In genomic region chr13:51839711-51840110, GRCh38 we compare ENCODE assay signal across 24 cellular contexts. TPM values are rescaled to one million over a fixed set of nuclear protein-coding genes. Genes with fewer than 3 reads are reported as not detected.
"Had no signal": no experiment of that assay in that cellular context is flagged by ENCODE, and none has a peak within 500 bp of the region (broad histone marks: within the 10 kb centered on the region; RNA-seq: fewer than 3 reads in every experiment).

No MANE protein-coding gene starts in this region.

- H3K27ac Mint-ChIP-seq: activated naive CD4-positive, alpha-beta T cell treated with anti-CD3 and anti-CD28 coated beads for 36 hours; dendritic cell treated with granulocyte-macrophage colony-stimulating factor and Interleukin-4, amounts not matched to agents 40 ng/mL and 50 ng/mL, for 4 days; memory B cell; natural killer cell treated with Interleukin-12 subunit alpha and Interleukin-12 subunit beta and Interleukin-15 and Interleukin-18, amount 100 ng/mL, for 72 hours; T-helper 1 cell treated with Interleukin-12 subunit alpha and Interleukin-12 subunit beta and Interleukin-4 antibody, amounts not matched to agents 30 μg/mL and 1 μg/mL, for 36 hours had no signal

- H3K27me3 ChIP-seq: cardiac muscle cell, heart right ventricle, sigmoid colon, upper lobe of right lung had no signal

- H3K36me3 Mint-ChIP-seq: memory B cell; natural killer cell treated with Interleukin-12 subunit alpha and Interleukin-12 subunit beta and Interleukin-15 and Interleukin-18, amount 100 ng/mL, for 72 hours had no signal

- DNase-seq: activated CD4-positive, alpha-beta T cell treated with anti-CD3 and anti-CD28 coated beads for 1 hour; activated CD8-positive, alpha-beta memory T cell treated with anti-CD3 and anti-CD28 coated beads, Interleukin-2, amount 50 U/mL, for 48 hours; activated effector memory CD4-positive, alpha-beta T cell treated with Interleukin-2 at 50 U/mL for 16 hours; activated naive CD4-positive, alpha-beta T cell treated with anti-CD3 and anti-CD28 coated beads for 36 hours; activated T-cell treated with anti-CD3 and anti-CD28 coated beads, Interleukin-2, amount 50 U/mL, for 48 hours; effector CD4-positive, alpha-beta T cell; heart right ventricle; nucleus accumbens; posterior cingulate gyrus; sigmoid colon; stimulated activated CD4-positive, alpha-beta T cell treated with anti-CD3 and anti-CD28 coated beads, Interleukin-4, amount 100 ng/mL, for 24 hours; stimulated activated naive CD4-positive, alpha-beta T cell treated with Interleukin-2 at 50 U/mL for 16 hours; T1000; upper lobe of right lung had no signal

- H3K4me1 ChIP-seq: upper lobe of right lung had no signal

- H3K4me3 Mint-ChIP-seq: activated naive CD4-positive, alpha-beta T cell treated with anti-CD3 and anti-CD28 coated beads for 36 hours; dendritic cell treated with granulocyte-macrophage colony-stimulating factor and Interleukin-4, amounts not matched to agents 40 ng/mL and 50 ng/mL, for 4 days; memory B cell; natural killer cell treated with Interleukin-12 subunit alpha and Interleukin-12 subunit beta and Interleukin-15 and Interleukin-18, amount 100 ng/mL, for 72 hours; T-helper 1 cell treated with Interleukin-12 subunit alpha and Interleukin-12 subunit beta and Interleukin-4 antibody, amounts not matched to agents 30 μg/mL and 1 μg/mL, for 36 hours had no signal

- ATAC-seq: natural killer cell treated with Interleukin-12 subunit alpha and Interleukin-12 subunit beta and Interleukin-15 and Interleukin-18, amount 100 ng/mL, for 72 hours; upper lobe of right lung had no signal

- H3K9me3 ChIP-seq: heart right ventricle, sigmoid colon, thoracic aorta, upper lobe of right lung had no signal

- H3K4me3 ChIP-seq: cardiac muscle cell, heart right ventricle, sigmoid colon, thoracic aorta, upper lobe of right lung had no signal

- H3K36me3 ChIP-seq: cardiac muscle cell, heart right ventricle, sigmoid colon, thoracic aorta, upper lobe of right lung had no signal

- H3K9me3 Mint-ChIP-seq: activated naive CD4-positive, alpha-beta T cell treated with anti-CD3 and anti-CD28 coated beads for 36 hours; dendritic cell treated with granulocyte-macrophage colony-stimulating factor and Interleukin-4, amounts not matched to agents 40 ng/mL and 50 ng/mL, for 4 days; memory B cell; natural killer cell treated with Interleukin-12 subunit alpha and Interleukin-12 subunit beta and Interleukin-15 and Interleukin-18, amount 100 ng/mL, for 72 hours; T-helper 1 cell treated with Interleukin-12 subunit alpha and Interleukin-12 subunit beta and Interleukin-4 antibody, amounts not matched to agents 30 μg/mL and 1 μg/mL, for 36 hours had no signal

- H3K4me1 Mint-ChIP-seq: memory B cell had no signal

- H3K27ac ChIP-seq: cardiac muscle cell, heart right ventricle, sigmoid colon, thoracic aorta, upper lobe of right lung had no signal

RNA-seq across cellular contexts. Expression of gene TMEM272, which starts 5.3 kb away (rescaled TPM):
- total RNA-seq: epithelial cell of proximal tubule; fibroblast of villous mesenchyme; kidney epithelial cell; natural killer cell treated with Interleukin-12 subunit alpha and Interleukin-12 subunit beta and Interleukin-15 and Interleukin-18, amount 100 ng/mL, for 72 hours; thoracic aorta; upper lobe of right lung had no signal
- polyA plus RNA-seq: cardiac muscle cell had no signal

RNA-seq across cellular contexts. Expression of gene CCDC70, which starts 22.1 kb away (rescaled TPM):
- total RNA-seq: activated naive CD4-positive, alpha-beta T cell treated with anti-CD3 and anti-CD28 coated beads for 36 hours; cardiac muscle cell; epithelial cell of proximal tubule; fibroblast of villous mesenchyme; heart right ventricle; kidney epithelial cell; liver; natural killer cell treated with Interleukin-12 subunit alpha and Interleukin-12 subunit beta and Interleukin-15 and Interleukin-18, amount 100 ng/mL, for 72 hours; sigmoid colon; thoracic aorta; upper lobe of right lung had no signal
- polyA plus RNA-seq: cardiac muscle cell, heart right ventricle, sigmoid colon had no signal
